25 cellular contexts compared by ENCODE assay signal in the genomic region with DNA sequence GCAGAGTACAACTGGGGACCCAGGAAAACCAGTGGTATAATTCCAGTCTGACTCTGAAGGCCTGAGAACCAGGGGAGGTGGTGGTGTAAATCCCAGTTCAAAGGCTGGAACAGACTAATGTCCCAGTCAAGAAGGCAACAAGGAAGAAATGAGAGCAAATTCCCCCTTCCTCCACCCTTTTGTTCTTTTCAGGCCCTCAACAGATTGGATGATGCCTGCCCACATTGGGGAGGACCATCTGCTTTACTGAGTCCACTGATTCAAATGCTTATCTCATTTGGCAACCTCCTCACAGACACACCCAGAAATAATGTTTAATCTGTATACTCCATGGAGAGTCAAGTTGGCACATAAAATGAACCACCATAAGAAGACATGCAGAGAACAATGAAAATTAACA.
"Had no signal": no experiment of that assay in that cellular context is flagged by ENCODE, and none has a peak within 500 bp of the region (broad histone marks: within the 10 kb centered on the region; RNA-seq: fewer than 3 reads in every experiment).

No MANE protein-coding gene starts in this region.

- H3K36me3 ChIP-seq: brain microvascular endothelial cell, gastroesophageal sphincter, pancreas had no signal

- H3K4me1 Mint-ChIP-seq: mesothelial cell of epicardium; naive thymus-derived CD8-positive, alpha-beta T cell; neural crest cell had no signal

- H3K27ac ChIP-seq: brain microvascular endothelial cell, dorsolateral prefrontal cortex, gastroesophageal sphincter, pancreas, psoas muscle, tibial nerve had no signal

- H3K4me1 ChIP-seq: gastroesophageal sphincter, pancreas, psoas muscle, tibial nerve had no signal

- H3K4me3 ChIP-seq: dorsolateral prefrontal cortex, gastroesophageal sphincter, pancreas, psoas muscle, tibial nerve had no signal

- H3K4me3 Mint-ChIP-seq: activated CD8-positive, alpha-beta T cell treated with anti-CD3 and anti-CD28 coated beads for 36 hours; activated T-cell treated with anti-CD3 and anti-CD28 coated beads, Interleukin-2, amount 50 U/mL, for 4 hours; activated T-helper 17 cell treated with anti-CD3 and anti-CD28 coated beads, Interleukin-2, amount 50 U/mL, for 72 hours; mesothelial cell of epicardium; naive thymus-derived CD8-positive, alpha-beta T cell; neural crest cell; T-helper 2 cell treated with Interferon-gamma antibody and Interleukin-4, amounts not matched to agents 5 μg/mL and 100 μg/mL, for 36 hours had no signal

- H3K27me3 ChIP-seq: brain microvascular endothelial cell, dorsolateral prefrontal cortex, gastroesophageal sphincter, pancreas, tibial nerve had no signal

- H3K9me3 Mint-ChIP-seq: activated CD8-positive, alpha-beta T cell treated with anti-CD3 and anti-CD28 coated beads for 36 hours; activated T-helper 17 cell treated with anti-CD3 and anti-CD28 coated beads, Interleukin-2, amount 50 U/mL, for 72 hours; T-helper 2 cell treated with Interferon-gamma antibody and Interleukin-4, amounts not matched to agents 5 μg/mL and 100 μg/mL, for 36 hours had no signal

- DNase-seq: activated CD4-positive, alpha-beta T cell treated with anti-CD3 and anti-CD28 coated beads, Interleukin-2, amount 50 U/mL, for 1 hour; activated CD8-positive, alpha-beta T cell treated with anti-CD3 and anti-CD28 coated beads for 36 hours; activated gamma-delta T cell treated with Interleukin-2 at 50 U/mL for 16 hours; activated naive CD4-positive, alpha-beta T cell treated with anti-CD3 and anti-CD28 coated beads, Interleukin-2, amount 50 U/mL, for 16 hours; activated T-cell treated with anti-CD3 and anti-CD28 coated beads, Interleukin-2, amount 50 U/mL, for 4 hours; amniotic stem cell; brain microvascular endothelial cell; effector memory CD4-positive, alpha-beta T cell; head of caudate nucleus; hippocampal formation; left cardiac atrium; mammary epithelial cell; naive thymus-derived CD8-positive, alpha-beta T cell; nucleus accumbens; pancreas; psoas muscle; stimulated activated naive CD4-positive, alpha-beta T cell; T-helper 1 cell had no signal

- H3K9me3 ChIP-seq: gastroesophageal sphincter, pancreas, psoas muscle had no signal

- H3K27ac Mint-ChIP-seq: activated CD8-positive, alpha-beta T cell treated with anti-CD3 and anti-CD28 coated beads for 36 hours; activated T-helper 17 cell treated with anti-CD3 and anti-CD28 coated beads, Interleukin-2, amount 50 U/mL, for 72 hours; mesothelial cell of epicardium; naive thymus-derived CD8-positive, alpha-beta T cell; T-helper 2 cell treated with Interferon-gamma antibody and Interleukin-4, amounts not matched to agents 5 μg/mL and 100 μg/mL, for 36 hours had no signal
